Comparison of ENCODE assay signal across 18 cellular contexts in genomic region chr9:69279084-69279729, GRCh38. TPM values are rescaled to one million over a fixed set of nuclear protein-coding genes. Genes with fewer than 3 reads are reported as not detected.
A peak's percentile ranks its signal among the peaks of the same experiment; 100 is the strongest.
DNase-seq lines count a peak whose midpoint lies in the region; ATAC-seq and TF ChIP-seq lines count a peak whose summit lies in the region.
"Had no signal": no experiment of that assay in that cellular context is flagged by ENCODE, and none has a peak within 500 bp of the region (broad histone marks: within the 10 kb centered on the region; RNA-seq: fewer than 3 reads in every experiment).

No MANE protein-coding gene starts in this region.

- ATAC-seq in GM21529 (IDR thresholded peaks at IDR 0.05; ENCODE audit: unreplicated experiment) = peak; percentile 79
- peak; percentile 72 for ATAC-seq in HG03342 (IDR thresholded peaks at IDR 0.05; ENCODE audit: unreplicated experiment)
- ATAC-seq in aorta (ENCODE audit: low FRiP score) = no peak
- ATAC-seq: body of pancreas, Right ventricle myocardium inferior had no signal

- peaks cover 2% of the 10 kb centered on the region for H3K36me3 Mint-ChIP-seq in activated naive CD4-positive, alpha-beta T cell treated with anti-CD3 and anti-CD28 coated beads for 36 hours (ENCODE audit: low read depth)
- H3K36me3 Mint-ChIP-seq in activated naive CD4-positive, alpha-beta T cell treated with anti-CD3 and anti-CD28 coated beads, Interleukin-2, amount 10 ng/mL, durations not matched to agents 7 days and 5 days = no peaks in the 10 kb centered on the region

- POLR2A ChIA-PET in GM10248 (lab: Yijun Ruan, JAX) = no interaction called here

- H3K9me3 ChIP-seq in aorta (ENCODE audit: control insufficient read depth, low read length) = peaks cover 1% of the 10 kb centered on the region
- H3K9me3 ChIP-seq: body of pancreas had no signal

- DNase-seq in activated naive CD4-positive, alpha-beta T cell treated with anti-CD3 and anti-CD28 coated beads for 36 hours = peak; percentile 48
- DNase-seq in activated naive CD4-positive, alpha-beta T cell treated with anti-CD3 and anti-CD28 coated beads, Interleukin-2, amount 10 ng/mL, durations not matched to agents 7 days and 5 days = no peak
- peak; percentile 52 for DNase-seq in stimulated activated CD8-positive, alpha-beta memory T cell treated with anti-CD3 and anti-CD28 coated beads, Interleukin-4, amount 100 ng/mL, for 48 hours
- DNase-seq in NCI-H1092 (lab: John Stamatoyannopoulos, UW) = no peak
- DNase-seq in GM10248 (ENCODE audit: extremely low spot score) = no peak
- no peak for DNase-seq in aorta
- DNase-seq: activated CD8-positive, alpha-beta memory T cell treated with anti-CD3 and anti-CD28 coated beads, Interleukin-2, amount 50 U/mL, for 4 hours; body of pancreas; midbrain; NCI-H146; NCI-H748 treated with DMSO at 0.1 percent for 48 hours; posterior cingulate gyrus; T1000 had no signal

- H3K36me3 ChIP-seq in aorta (ENCODE audit: control insufficient read depth in 1 of 2, insufficient read depth in 2 of 2, low read length in 1 of 2) = no peaks in the 10 kb centered on the region

- H3K27me3 ChIP-seq in aorta (ENCODE audit: control insufficient read depth in 1 of 2, insufficient read depth in 2 of 2, low read length in 1 of 2) = no peaks in the 10 kb centered on the region
- H3K27me3 ChIP-seq: body of pancreas had no signal

- no peaks in the 10 kb centered on the region for H3K4me1 Mint-ChIP-seq in activated naive CD4-positive, alpha-beta T cell treated with anti-CD3 and anti-CD28 coated beads for 36 hours (ENCODE audit: low read depth)
- H3K4me1 Mint-ChIP-seq in activated naive CD4-positive, alpha-beta T cell treated with anti-CD3 and anti-CD28 coated beads, Interleukin-2, amount 10 ng/mL, durations not matched to agents 7 days and 5 days = no peaks in the 10 kb centered on the region

- H3K9me3 Mint-ChIP-seq in activated naive CD4-positive, alpha-beta T cell treated with anti-CD3 and anti-CD28 coated beads for 36 hours = peaks cover 11% of the 10 kb centered on the region
- peaks cover 9% of the 10 kb centered on the region for H3K9me3 Mint-ChIP-seq in activated naive CD4-positive, alpha-beta T cell treated with anti-CD3 and anti-CD28 coated beads, Interleukin-2, amount 10 ng/mL, durations not matched to agents 7 days and 5 days

- 83 to 86% methylated on average over 5 of the region's 5 CpGs for WGBS in aorta, 2 donors

- no peak overlapping the region for H3K27ac ChIP-seq in aorta (ENCODE audit: low read depth in 1 of 2, low read length in 2 of 2)
- H3K27ac ChIP-seq: body of pancreas had no signal

- no peaks in the 10 kb centered on the region for H3K4me1 ChIP-seq in aorta (ENCODE audit: control insufficient read depth in 1 of 2, insufficient read depth in 2 of 2, low read length in 2 of 2)
- H3K4me1 ChIP-seq: body of pancreas had no signal

- CTCF ChIA-PET in activated naive CD4-positive, alpha-beta T cell treated with anti-CD3 and anti-CD28 coated beads for 36 hours (lab: Charles Lee) = no interaction called here
- CTCF ChIA-PET in activated naive CD4-positive, alpha-beta T cell treated with anti-CD3 and anti-CD28 coated beads, Interleukin-2, amount 10 ng/mL, durations not matched to agents 7 days and 5 days (lab: Charles Lee) = no interaction called here
- CTCF ChIA-PET in GM10248 (lab: Yijun Ruan, JAX) = no interaction called here

- intact Hi-C loops in activated naive CD4-positive, alpha-beta T cell treated with anti-CD3 and anti-CD28 coated beads for 36 hours (cut with micrococcal nuclease) = no loop called here
- intact Hi-C loops in aorta (cut with DNase I) = no loop called here

- peaks cover 20% of the 10 kb centered on the region for H3K27me3 Mint-ChIP-seq in activated naive CD4-positive, alpha-beta T cell treated with anti-CD3 and anti-CD28 coated beads for 36 hours (ENCODE audit: low read depth)
- no peaks in the 10 kb centered on the region for H3K27me3 Mint-ChIP-seq in activated naive CD4-positive, alpha-beta T cell treated with anti-CD3 and anti-CD28 coated beads, Interleukin-2, amount 10 ng/mL, durations not matched to agents 7 days and 5 days

- no peak overlapping the region for H3K4me3 ChIP-seq in aorta (ENCODE audit: low read length in 2 of 2)
- H3K4me3 ChIP-seq: body of pancreas had no signal

- no peak overlapping the region for H3K4me3 Mint-ChIP-seq in activated naive CD4-positive, alpha-beta T cell treated with anti-CD3 and anti-CD28 coated beads for 36 hours
- no peak overlapping the region for H3K4me3 Mint-ChIP-seq in activated naive CD4-positive, alpha-beta T cell treated with anti-CD3 and anti-CD28 coated beads, Interleukin-2, amount 10 ng/mL, durations not matched to agents 7 days and 5 days
- H3K4me3 Mint-ChIP-seq: stimulated activated naive CD8-positive, alpha-beta T cell treated with anti-CD3 and anti-CD28 coated beads, Interleukin-15, Interleukin-2, amounts not matched to agents 100 ng/mL and 50 ng/mL, for 24 hours had no signal

- TF ChIP-seq CTCF in GM10248 (IDR thresholded peaks at IDR 0.05; ENCODE audit: control extremely low read depth, extremely low read depth, low read depth, missing control alignments) = no peak

- no peak overlapping the region for H3K27ac Mint-ChIP-seq in activated naive CD4-positive, alpha-beta T cell treated with anti-CD3 and anti-CD28 coated beads for 36 hours
- H3K27ac Mint-ChIP-seq in activated naive CD4-positive, alpha-beta T cell treated with anti-CD3 and anti-CD28 coated beads, Interleukin-2, amount 10 ng/mL, durations not matched to agents 7 days and 5 days = no peak overlapping the region
- H3K27ac Mint-ChIP-seq: stimulated activated naive CD8-positive, alpha-beta T cell treated with anti-CD3 and anti-CD28 coated beads, Interleukin-15, Interleukin-2, amounts not matched to agents 100 ng/mL and 50 ng/mL, for 24 hours had no signal

RNA-seq across cellular contexts. Expression of gene ENTREP1, which starts 45.8 kb away (rescaled TPM):
- total RNA-seq in activated naive CD4-positive, alpha-beta T cell treated with anti-CD3 and anti-CD28 coated beads for 36 hours = not detected
- 1 to 10 TPM; 2.8 to 5.7 TPM for total RNA-seq in aorta
- polyA plus RNA-seq in aorta = 1 to 10 TPM in 1 of 2 donors, under 1 TPM in 1; 0.25 to 3.4 TPM
- total RNA-seq: fibroblast of villous mesenchyme had no signal

Comparison
In these comparisons a context has a peak if more than half of its experiments do, and no peak if none do; other contexts are left out.
1. DNase-seq: peak in activated naive CD4-positive, alpha-beta T cell treated with anti-CD3 and anti-CD28 coated beads for 36 hours (single experiment) and stimulated activated CD8-positive, alpha-beta memory T cell treated with anti-CD3 and anti-CD28 coated beads, Interleukin-4, amount 100 ng/mL, for 48 hours (single experiment); none in activated naive CD4-positive, alpha-beta T cell treated with anti-CD3 and anti-CD28 coated beads, Interleukin-2, amount 10 ng/mL, durations not matched to agents 7 days and 5 days (single experiment), NCI-H1092 (single experiment), GM10248 (single experiment) and aorta (0 of 2).